Comparison of ENCODE assay signal across 21 cellular contexts in the genomic region with DNA sequence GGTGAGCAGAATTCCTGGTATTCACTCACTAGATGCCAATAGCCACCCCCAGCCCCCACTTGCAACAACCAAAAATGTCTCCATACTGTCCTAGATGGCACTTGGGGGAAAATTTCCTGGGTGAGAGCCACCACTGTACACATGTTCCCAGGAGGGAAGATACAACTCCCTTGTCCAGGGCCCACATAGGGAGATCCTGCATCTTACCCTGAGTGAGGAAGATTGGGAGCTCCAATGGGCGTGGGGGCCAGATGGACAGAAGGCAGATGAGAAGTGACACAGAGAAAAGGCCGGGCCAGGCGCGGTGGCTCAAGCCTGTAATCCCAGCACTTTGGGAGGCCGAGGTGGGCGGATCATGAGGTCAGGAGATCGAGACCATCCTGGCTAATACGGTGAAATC.
"Had no signal": no experiment of that assay in that cellular context is flagged by ENCODE, and none has a peak within 500 bp of the region (broad histone marks: within the 10 kb centered on the region; RNA-seq: fewer than 3 reads in every experiment).

No MANE protein-coding gene starts in this region.

- DNase-seq: cerebellar nuclear complex; dermis blood vessel endothelial cell; gastrocnemius medialis; heart right ventricle; hypothalamus; kidney glomerular epithelial cell; mammary epithelial cell; mucosa of descending colon; natural killer cell; occipital lobe; small intestine; stimulated activated CD4-positive, alpha-beta T cell treated with anti-CD3 and anti-CD28 coated beads, Interleukin-2, amount 100 ng/mL, for 48 hours; stimulated activated naive CD4-positive, alpha-beta T cell treated with Interleukin-2 at 50 U/mL for 16 hours; thyroid gland; upper lobe of left lung; uterus had no signal

- H3K27ac Mint-ChIP-seq: natural killer cell had no signal

- H3K36me3 Mint-ChIP-seq: natural killer cell had no signal

- H3K27me3 ChIP-seq: gastrocnemius medialis, heart right ventricle, thyroid gland, upper lobe of left lung, uterus had no signal

- ATAC-seq: esophagus mucosa, gastrocnemius medialis, heart right ventricle, left lobe of liver, mucosa of descending colon, natural killer cell, sciatic nerve had no signal

- H3K9me3 ChIP-seq: gastrocnemius medialis, heart right ventricle, mucosa of descending colon, prostate gland, thyroid gland, upper lobe of left lung, uterus had no signal

- H3K4me3 Mint-ChIP-seq: natural killer cell had no signal

- H3K9ac ChIP-seq: parathyroid adenoma had no signal

- H3K4me1 ChIP-seq: gastrocnemius medialis, heart right ventricle, parathyroid adenoma, prostate gland, thyroid gland, upper lobe of left lung, uterus had no signal

- H2AFZ ChIP-seq: parathyroid adenoma had no signal

- H3K4me3 ChIP-seq: gastrocnemius medialis, heart right ventricle, mucosa of descending colon, prostate gland, thyroid gland, upper lobe of left lung, uterus had no signal

- H3K27ac ChIP-seq: gastrocnemius medialis, heart right ventricle, parathyroid adenoma, prostate gland, thyroid gland, upper lobe of left lung, uterus had no signal

- H3K36me3 ChIP-seq: gastrocnemius medialis, heart right ventricle, prostate gland, thyroid gland, upper lobe of left lung, uterus had no signal

- H3K4me1 Mint-ChIP-seq: natural killer cell had no signal

- H3K79me2 ChIP-seq: parathyroid adenoma had no signal

- H3K9me3 Mint-ChIP-seq: natural killer cell had no signal
